In the genomic region with DNA sequence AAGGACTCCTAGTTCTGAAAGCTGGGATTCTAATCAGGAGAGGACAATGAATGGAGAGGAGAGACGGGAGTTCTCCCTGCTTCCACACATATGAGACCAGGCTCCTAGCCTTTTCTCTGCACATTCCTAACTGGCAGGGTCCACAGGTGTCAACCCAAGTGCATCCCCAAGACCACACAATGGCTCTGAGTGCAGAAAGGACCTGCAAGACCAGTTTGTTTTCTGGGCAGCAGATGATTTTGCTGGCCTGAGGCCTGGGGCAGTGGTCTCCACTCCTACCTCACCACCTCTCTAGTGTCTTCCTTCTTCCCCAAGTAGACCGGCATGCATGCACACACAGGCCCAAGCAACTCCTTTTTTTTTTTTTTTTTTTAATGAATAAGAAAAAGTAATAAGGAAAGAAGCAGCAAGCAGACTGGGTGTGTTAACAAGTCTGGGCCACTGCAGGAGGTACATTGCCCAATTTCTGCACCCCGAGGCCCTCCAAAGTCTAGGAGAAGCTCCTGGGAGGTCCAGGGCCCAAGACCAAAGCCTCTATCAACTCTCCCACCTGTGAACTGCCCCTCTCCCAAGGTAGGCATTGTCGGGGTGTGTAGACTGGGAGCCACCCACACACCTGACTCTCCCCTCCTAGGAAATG, we compare ENCODE assay signal across 10 cellular contexts. TPM values are rescaled to one million over a fixed set of nuclear protein-coding genes. Genes with fewer than 3 reads are reported as not detected.
DNase-seq lines count a peak whose midpoint lies in the region; ATAC-seq and TF ChIP-seq lines count a peak whose summit lies in the region.
"Had no signal": no experiment of that assay in that cellular context is flagged by ENCODE, and none has a peak within 500 bp of the region (broad histone marks: within the 10 kb centered on the region; RNA-seq: fewer than 3 reads in every experiment).

No MANE protein-coding gene starts in this region.

- no TSS peak for BruUV-seq in MCF 10A (replicated peaks; lab: Mats Ljungman, UMichigan)

- CTCF ChIA-PET in MCF 10A (lab: Yijun Ruan, JAX), result interaction anchor here (0.6 to 1.5 kb wide), 10 partner anchors 8 to 303 kb away, joined by 3 to 5 read pairs (median 4); no protein-coding TSS in a partner anchor

- H3K18ac ChIP-seq in mesenchymal stem cell (ENCODE audit: low read depth in 1 of 2, low read length in 2 of 2), result peak overlapping the region; percentile 42 to 87

- H3K9me3 Mint-ChIP-seq in MCF 10A (ENCODE audit: unreplicated experiment), result peaks cover 13% of the 10 kb centered on the region

- no peaks in the 10 kb centered on the region for H3K27me3 ChIP-seq in cardiac muscle cell
- H3K27me3 ChIP-seq in mesenchymal stem cell (ENCODE audit: control insufficient read depth in 1 of 2, insufficient read depth in 1 of 2, low read length in 2 of 2), result no peaks in the 10 kb centered on the region
- peaks cover 0 to 4% (median 3%) of the 10 kb centered on the region in 4 donors for H3K27me3 ChIP-seq in upper lobe of left lung

- peak overlapping the region in 1 of 2 experiments; percentile 87 for H3K14ac ChIP-seq in mesenchymal stem cell (ENCODE audit: low read length in 2 of 2)

- H3K4me2 ChIP-seq in mesenchymal stem cell (ENCODE audit: low read length, poor library complexity, severe bottlenecking), result peak overlapping the region; percentile 89

- peak overlapping the region; percentile 83 for H3K4me3 Mint-ChIP-seq in MCF 10A (ENCODE audit: unreplicated experiment)

- H3K4me3 ChIP-seq in cardiac muscle cell, result peak overlapping the region; percentile 49
- peak overlapping the region; percentile 40 to 80 for H3K4me3 ChIP-seq in mesenchymal stem cell (ENCODE audit: insufficient read depth in 1 of 2, low read depth in 1 of 2, low read length in 2 of 2)
- peak overlapping the region in 3 of 4 donors; percentile 76 to 82 (median 80) for H3K4me3 ChIP-seq in upper lobe of left lung

- peak overlapping the region; percentile 8 for H4K8ac ChIP-seq in mesenchymal stem cell (ENCODE audit: low read length)

- H3K27me3 Mint-ChIP-seq in MCF 10A (ENCODE audit: insufficient read depth, unreplicated experiment), result no peaks in the 10 kb centered on the region

- peak overlapping the region; percentile 17 for H3K27ac Mint-ChIP-seq in MCF 10A (ENCODE audit: low read depth, unreplicated experiment)

- H3K9ac ChIP-seq in mesenchymal stem cell (ENCODE audit: low read length), result peak overlapping the region; percentile 97

- peaks cover 18% of the 10 kb centered on the region for H3K36me3 Mint-ChIP-seq in MCF 10A (ENCODE audit: insufficient read depth, unreplicated experiment)

- H2AFZ ChIP-seq in mesenchymal stem cell (ENCODE audit: low read depth, low read length), result no peak overlapping the region

- peak overlapping the region; percentile 63 for H2AK5ac ChIP-seq in mesenchymal stem cell (ENCODE audit: low read length, severe bottlenecking)

- 54% methylated on average over 3 of the region's 4 CpGs for WGBS in mesenchymal stem cell
- WGBS in upper lobe of left lung, 2 donors, result 79 to 83% methylated on average over 4 of the region's 4 CpGs

- H3K79me1 ChIP-seq in mesenchymal stem cell (replicated peaks; ENCODE audit: low read length, poor library complexity, severe bottlenecking), result peaks cover 16% of the 10 kb centered on the region

- peaks cover 49% of the 10 kb centered on the region for H3K4me1 Mint-ChIP-seq in MCF 10A (ENCODE audit: insufficient read depth, unreplicated experiment)

- in situ Hi-C loops in GM13977 (cut with MboI; ENCODE audit: low pct_unique_long_range_greater_than_20kb, low sequenced_read_pairs, unreplicated experiment), result no loop called here

- peak overlapping the region; percentile 89 for H2BK120ac ChIP-seq in mesenchymal stem cell (ENCODE audit: low read depth, low read length)

- H3K4ac ChIP-seq in mesenchymal stem cell (ENCODE audit: low read depth in 1 of 2, low read length in 2 of 2), result peak overlapping the region; percentile 42 to 73

- peak overlapping the region; percentile 36 for H4K91ac ChIP-seq in mesenchymal stem cell (ENCODE audit: low read length)

- peak overlapping the region; percentile 53 for H2BK5ac ChIP-seq in mesenchymal stem cell (ENCODE audit: low read depth, low read length, poor library complexity, severe bottlenecking)

- H2BK15ac ChIP-seq in mesenchymal stem cell (ENCODE audit: low read depth, poor library complexity, severe bottlenecking), result peak overlapping the region; percentile 19

- no peak for DNase-seq in cardiac muscle cell (ENCODE audit: low read depth in 1 of 2, low spot score in 1 of 2)
- DNase-seq in left cardiac atrium, result no peak
- peak; percentile 80 for DNase-seq in MCF 10A (ENCODE audit: unreplicated experiment)
- DNase-seq in mesenchymal stem cell, result no peak
- DNase-seq in upper lobe of left lung, result no peak
- no peak for DNase-seq in islet precursor cell
- no peak for DNase-seq in GM13977 (ENCODE audit: low spot score)
- DNase-seq: NCI-H510A; stimulated activated CD4-positive, alpha-beta T cell treated with anti-CD3 and anti-CD28 coated beads, Interleukin-12 subunit alpha, Interleukin-12 subunit beta, amount 100 ng/mL, for 4 hours had no signal

- TF ChIP-seq CTCF in cardiac muscle cell (IDR thresholded peaks at IDR 0.05; ENCODE audit: low read depth, low read length) (no peak), MCF 10A (IDR thresholded peaks at IDR 0.05; ENCODE audit: unreplicated experiment) (no peak), upper lobe of left lung (IDR thresholded peaks at IDR 0.05) (no peak), GM13977 (IDR thresholded peaks at IDR 0.05; ENCODE audit: extremely low read depth, insufficient read depth, missing control alignments) (no peak)

- intact Hi-C loops in left cardiac atrium (cut with DNase I), result no loop called here
- intact Hi-C loops in MCF 10A (cut with micrococcal nuclease), result loop anchor here (5.0 kb wide), 1 partner anchor 50 kb away; no protein-coding TSS in a partner anchor

- H3K4me1 ChIP-seq in cardiac muscle cell (ENCODE audit: low read depth) (peaks cover 14% of the 10 kb centered on the region), mesenchymal stem cell (ENCODE audit: control insufficient read depth, insufficient read depth, low read depth, low read length) (peaks cover 24% of the 10 kb centered on the region), upper lobe of left lung (peaks cover 17 to 36% (median 22%) of the 10 kb centered on the region in 4 donors)

- no peak for ATAC-seq in left cardiac atrium
- ATAC-seq in upper lobe of left lung (ENCODE audit: low FRiP score in 2 of 2), result no peak
- ATAC-seq in HG02763 (IDR thresholded peaks at IDR 0.05; ENCODE audit: unreplicated experiment), result no peak

- H3K36me3 ChIP-seq in cardiac muscle cell (no peaks in the 10 kb centered on the region), mesenchymal stem cell (ENCODE audit: control insufficient read depth in 1 of 2, insufficient read depth in 2 of 2, low read depth in 1 of 2, low read length in 2 of 2) (peaks cover 0 to 3% of the 10 kb centered on the region in 2 experiments), upper lobe of left lung (no peaks in the 10 kb centered on the region)

- POLR2A ChIA-PET in MCF 10A (lab: Yijun Ruan, JAX), result interaction anchor here (0.7 to 3.3 kb wide), 10 partner anchors 10 to 138 kb away, joined by 3 to 83 read pairs (median 4); no protein-coding TSS in a partner anchor

- H3K9me3 ChIP-seq in cardiac muscle cell (ENCODE audit: low read depth) (no peaks in the 10 kb centered on the region), mesenchymal stem cell (ENCODE audit: control insufficient read depth, low read length) (peaks cover 10% of the 10 kb centered on the region), upper lobe of left lung (peaks cover 0 to 6% (median 2%) of the 10 kb centered on the region in 4 donors)

- H3K23ac ChIP-seq in mesenchymal stem cell (ENCODE audit: low read length in 2 of 2), result no peak overlapping the region

- TF ChIP-seq POLR2A in upper lobe of left lung (IDR thresholded peaks at IDR 0.05), result no peak

- no peak for TF ChIP-seq EP300 in upper lobe of left lung (IDR thresholded peaks at IDR 0.05)

- peak overlapping the region; percentile 54 to 90 for H2BK12ac ChIP-seq in mesenchymal stem cell (ENCODE audit: low read length in 2 of 2)

- H3K27ac ChIP-seq in cardiac muscle cell, result peak overlapping the region; percentile 80
- peak overlapping the region; percentile 94 for H3K27ac ChIP-seq in mesenchymal stem cell (ENCODE audit: low read length, poor library complexity, severe bottlenecking)
- peak overlapping the region; percentile 64 to 90 (median 86) for H3K27ac ChIP-seq in upper lobe of left lung

RNA-seq across cellular contexts. Expression of gene TSKU, which starts 1.2 kb away (rescaled TPM):
- total RNA-seq in cardiac muscle cell, result 33.4 and 44.7 TPM in 2 replicates
- 33.6 and 35.9 TPM in 2 replicates for polyA plus RNA-seq in cardiac muscle cell
- 10 to 100 TPM; 27.7 to 33.3 TPM for total RNA-seq in left cardiac atrium
- total RNA-seq in MCF 10A (2022), result 18.4 and 20.1 TPM in 2 replicates
- polyA plus RNA-seq in mesenchymal stem cell (2013, experiment 1 of 2), result 47.5 TPM
- polyA plus RNA-seq in mesenchymal stem cell (2013, experiment 2 of 2), result 48.4 TPM
- 10 to 100 TPM in 2 of 6 donors, 1 to 10 TPM in 4; 2.1 to 19.8 (median 9.5) TPM for total RNA-seq in upper lobe of left lung
